Comparison of ENCODE assay signal across 23 cellular contexts in the genomic region with DNA sequence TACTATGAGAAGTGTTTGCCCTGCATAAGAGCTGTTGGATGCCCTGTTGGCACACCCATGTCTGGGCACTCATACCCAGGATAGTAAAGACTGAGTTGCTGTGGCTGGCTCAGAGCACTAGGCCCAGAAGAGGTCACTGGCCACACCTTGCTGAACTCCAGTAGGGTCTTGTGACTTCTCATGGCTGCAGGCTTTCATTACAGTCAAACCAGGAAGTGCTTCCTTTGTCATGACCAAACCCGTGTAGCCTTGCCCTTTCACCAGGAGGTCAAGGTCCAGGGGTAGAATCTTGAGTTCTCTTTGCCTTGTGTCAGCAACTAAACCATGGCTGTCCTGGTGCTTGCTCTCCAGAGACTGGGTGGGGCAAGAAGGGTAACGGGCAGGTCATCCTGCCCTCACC. TPM values are rescaled to one million over a fixed set of nuclear protein-coding genes. Genes with fewer than 3 reads are reported as not detected.
DNase-seq lines count a peak whose midpoint lies in the region; ATAC-seq, FAIRE-seq and TF ChIP-seq lines count a peak whose summit lies in the region.
"Had no signal": no experiment of that assay in that cellular context is flagged by ENCODE, and none has a peak within 500 bp of the region (broad histone marks: within the 10 kb centered on the region; RNA-seq: fewer than 3 reads in every experiment).

No MANE protein-coding gene starts in this region.

- intact Hi-C loops in mucosa of descending colon (cut with DNase I, micrococcal nuclease), result no loop called here

- no peak for FAIRE-seq in GM19239 (lab: Jason Lieb, UNC)

- peak; percentile 83 for ATAC-seq in mucosa of descending colon
- no peak for ATAC-seq in HG03520 (IDR thresholded peaks at IDR 0.05; ENCODE audit: unreplicated experiment)
- ATAC-seq: gastroesophageal sphincter, left cardiac atrium, Right ventricle myocardium inferior had no signal

- H3K9me3 ChIP-seq in Peyer's patch (no peaks in the 10 kb centered on the region), mucosa of descending colon (no peaks in the 10 kb centered on the region)
- H3K9me3 ChIP-seq: gastroesophageal sphincter, thoracic aorta had no signal

- peak in 1 of 2 donors; percentile 42 for TF ChIP-seq POLR2A in Peyer's patch (IDR thresholded peaks at IDR 0.05)

- H3K4me3 ChIP-seq in Peyer's patch, result no peak overlapping the region
- H3K4me3 ChIP-seq in mucosa of descending colon, result no peak overlapping the region
- H3K4me3 ChIP-seq: gastroesophageal sphincter, thoracic aorta had no signal

- H3K36me3 ChIP-seq in Peyer's patch (no peaks in the 10 kb centered on the region), mucosa of descending colon (ENCODE audit: low read depth) (no peaks in the 10 kb centered on the region)
- H3K36me3 ChIP-seq: gastroesophageal sphincter, thoracic aorta had no signal

- H3K27me3 ChIP-seq in Peyer's patch, result no peaks in the 10 kb centered on the region
- H3K27me3 ChIP-seq: gastroesophageal sphincter had no signal

- peak; percentile 50 for DNase-seq in CD1c-positive myeloid dendritic cell (ENCODE audit: extremely low spot score)
- DNase-seq in GM19239 (ENCODE audit: insufficient read length, low spot score), result peak; percentile 31
- DNase-seq in Peyer's patch, result peak in 2 of 3 donors; percentile 89 to 90
- DNase-seq in mucosa of descending colon, result peak; percentile 65 to 74 (median 67)
- DNase-seq in anterior cingulate cortex (lab: John Stamatoyannopoulos, UW), result no peak
- no peak for DNase-seq in COLO668 (lab: John Stamatoyannopoulos, UW; ENCODE audit: unreplicated experiment)
- no peak for DNase-seq in effector CD8-positive, alpha-beta T cell (lab: John Stamatoyannopoulos, UW)
- DNase-seq: activated CD4-positive, alpha-beta T cell treated with anti-CD3 and anti-CD28 coated beads, Interleukin-2, amount 10 ng/mL, durations not matched to agents 7 days and 5 days; activated naive CD4-positive, alpha-beta T cell; aorta; CD4-positive, alpha-beta memory T cell; central memory CD4-positive, alpha-beta T cell; DND-41; HCEC 1CT; left cardiac atrium; NCI-H1930; NCI-H446 treated with DMSO at 0.1 percent for 48 hours; retina; SW 1271 had no signal

- H3K4me1 ChIP-seq in Peyer's patch (peaks cover 0 to 21% (median 0%) of the 10 kb centered on the region in 4 donors), mucosa of descending colon (ENCODE audit: low read depth) (peaks cover 25% of the 10 kb centered on the region)

- peak overlapping the region in 3 of 4 donors; percentile 25 to 78 (median 78) for H3K27ac ChIP-seq in Peyer's patch
- H3K27ac ChIP-seq: gastroesophageal sphincter, thoracic aorta had no signal

- peak in 1 of 6 experiments; percentile 0 for TF ChIP-seq CTCF in Peyer's patch (IDR thresholded peaks at IDR 0.05)
- TF ChIP-seq CTCF in mucosa of descending colon (IDR thresholded peaks at IDR 0.05), result no peak

RNA-seq across cellular contexts. Expression of a gene that starts 49.5 kb away (rescaled TPM):
- total RNA-seq in Peyer's patch (100 to 1,000 TPM in 3 of 4 donors, 10 to 100 TPM in 1; 62.7 to 382 (median 216) TPM), mucosa of descending colon (100 to 1,000 TPM; 337 to 845 (median 513) TPM)

Comparison
In these comparisons a context has a peak if more than half of its experiments do, and no peak if none do; other contexts are left out.
1. DNase-seq: peak in CD1c-positive myeloid dendritic cell (single experiment), GM19239 (single experiment), Peyer's patch (2 of 3) and mucosa of descending colon (3 of 3); none in anterior cingulate cortex (0 of 58), COLO668 (single experiment) and effector CD8-positive, alpha-beta T cell (single experiment).